Comparison of ENCODE assay signal across 18 cellular contexts in genomic region chr14:64601571-64601970, GRCh38. TPM values are rescaled to one million over a fixed set of nuclear protein-coding genes. Genes with fewer than 3 reads are reported as not detected.
DNase-seq lines count a peak whose midpoint lies in the region; ATAC-seq and TF ChIP-seq lines count a peak whose summit lies in the region.
"Had no signal": no experiment of that assay in that cellular context is flagged by ENCODE, and none has a peak within 500 bp of the region (broad histone marks: within the 10 kb centered on the region; RNA-seq: fewer than 3 reads in every experiment).

No MANE protein-coding gene starts in this region.

- H3K27ac ChIP-seq in right cardiac atrium (ENCODE audit: low read length), result no peak overlapping the region
- no peak overlapping the region for H3K27ac ChIP-seq in SJCRH30
- H3K27ac ChIP-seq: RWPE1 had no signal

- WGBS in right cardiac atrium, result 26% methylated on average over 38 of the region's 38 CpGs

- no peaks in the 10 kb centered on the region for H3K4me1 ChIP-seq in right cardiac atrium (ENCODE audit: control insufficient read depth, insufficient read depth, low read length)
- H3K4me1 ChIP-seq in SJCRH30, result no peaks in the 10 kb centered on the region
- H3K4me1 ChIP-seq: BE2C had no signal

- H3K4me3 ChIP-seq in right cardiac atrium (ENCODE audit: low read length) (peak overlapping the region; percentile 27), cardiac fibroblast (replicated peaks in 1 of 2; ENCODE audit: low read depth in 2 of 2, low read length in 2 of 2) (peak overlapping the region; percentile 12 to 21), SJCRH30 (no peak overlapping the region)

- peak; percentile 4 for TF ChIP-seq CTCF in cardiac fibroblast (IDR thresholded peaks at IDR 0.05; ENCODE audit: low read depth, low read length)

- no peaks in the 10 kb centered on the region for H3K36me3 ChIP-seq in SJCRH30
- H3K36me3 ChIP-seq: BE2C had no signal

- H3K9me3 ChIP-seq in right cardiac atrium (ENCODE audit: control insufficient read depth, low read length) (no peaks in the 10 kb centered on the region), SJCRH30 (replicated peaks) (no peaks in the 10 kb centered on the region)
- H3K9me3 ChIP-seq: BE2C had no signal

- ATAC-seq in right cardiac atrium, result no peak
- ATAC-seq in Right ventricle myocardium inferior, result no peak

- no peaks in the 10 kb centered on the region for H3K27me3 ChIP-seq in right cardiac atrium (ENCODE audit: control insufficient read depth, insufficient read depth)
- H3K27me3 ChIP-seq in SJCRH30, result no peaks in the 10 kb centered on the region
- H3K27me3 ChIP-seq: BE2C had no signal

- intact Hi-C loops in right cardiac atrium (cut with DNase I) (no loop called here), Right ventricle myocardium inferior (cut with DNase I) (no loop called here)

- DNase-seq in right cardiac atrium (no peak), Right ventricle myocardium inferior (ENCODE audit: missing footprints) (no peak), cardiac fibroblast (ENCODE audit: low read depth in 2 of 2) (no peak), left kidney (ENCODE audit: low read depth, low spot score) (peak; percentile 53), SJCRH30 (no peak), GOT3 (lab: John Stamatoyannopoulos, UW) (no peak), inferior parietal cortex (ENCODE audit: extremely low spot score) (no peak)
- DNase-seq in activated CD4-positive, alpha-beta T cell treated with anti-CD3 and anti-CD28 coated beads, Interleukin-2, amount 50 U/mL, for 1 hour, result no peak
- DNase-seq: BE2C; CD4-positive, alpha-beta memory T cell; DMS79; KBM-7; NCI-H1048; NCI-H2107; NCI-H226; NCI-H526 had no signal

RNA-seq across cellular contexts. Expression of gene PPP1R36, which starts 51.8 kb away (rescaled TPM):
- 1 to 10 TPM in 1 of 4 donors, under 1 TPM in 3; 0.44 to 1.3 (median 0.58) TPM for total RNA-seq in right cardiac atrium
- polyA plus RNA-seq in right cardiac atrium, result 0.72 TPM
- not detected for total RNA-seq in Right ventricle myocardium inferior
- 0.24 and 0.56 TPM in 2 replicates for total RNA-seq in SJCRH30 (2014; rRNA removed; shearing (Covaris generic))
- total RNA-seq: CD4-positive, alpha-beta memory T cell; OCI-LY7 had no signal
